In genomic region chr1:235648954-235649721, GRCh38 we compare ENCODE assay signal across 8 cellular contexts. TPM values are rescaled to one million over a fixed set of nuclear protein-coding genes. Genes with fewer than 3 reads are reported as not detected.
DNase-seq lines count a peak whose midpoint lies in the region; ATAC-seq and TF ChIP-seq lines count a peak whose summit lies in the region.

No MANE protein-coding gene starts in this region.

- ATAC-seq in HG03108 (IDR thresholded peaks at IDR 0.05; ENCODE audit: unreplicated experiment) (peak; percentile 55), SK-N-SH treated with all-trans-retinoic acid at 6 μM for 48 hours (peak; percentile 89), left ventricle myocardium superior (peak; percentile 88), HG03342 (IDR thresholded peaks at IDR 0.05; ENCODE audit: unreplicated experiment) (no peak)

- H3K4me3 ChIP-seq in adipocyte (ENCODE audit: low read length): peak overlapping the region; percentile 45
- H3K4me3 ChIP-seq in retinal pigment epithelial cell (ENCODE audit: low read length): peak overlapping the region; percentile 34

- no peaks in the 10 kb centered on the region for H3K9me3 ChIP-seq in adipocyte (ENCODE audit: control insufficient read depth, low read length)

- peaks cover 11% of the 10 kb centered on the region for H3K4me1 ChIP-seq in adipocyte (ENCODE audit: control insufficient read depth, insufficient read depth, low read length)

- no peaks in the 10 kb centered on the region for H3K36me3 ChIP-seq in adipocyte (ENCODE audit: control insufficient read depth, insufficient read depth, low read length, severe bottlenecking)

- DNase-seq in NCI-H1417 (lab: John Stamatoyannopoulos, UW) (peak; percentile 33 to 89 (median 85)), NCI-H1417 treated with DMSO at 0.1 percent for 48 hours (lab: John Stamatoyannopoulos, UW) (no peak), adipocyte (ENCODE audit: low read depth) (peak; percentile 87), left ventricle myocardium superior (peak; percentile 59), retinal pigment epithelial cell (ENCODE audit: low read depth) (no peak)

- TF ChIP-seq CTCF in retinal pigment epithelial cell (conservative IDR thresholded peaks at IDR 0.05; ENCODE audit: low read depth, low read length): no peak

- intact Hi-C loops in left ventricle myocardium superior (cut with micrococcal nuclease): no loop called here

- H3K27me3 ChIP-seq in adipocyte (replicated peaks; ENCODE audit: control insufficient read depth, insufficient read depth, low read length): peaks cover 41% of the 10 kb centered on the region

- no peak overlapping the region for H3K9ac ChIP-seq in adipocyte (ENCODE audit: low read length)

TF ChIP-seq in SK-N-SH treated with all-trans-retinoic acid at 6 μM for 48 hours, 23 proteins besides CTCF, POLR2A, EP300 and RAD21:
- TF ChIP-seq RARB (CRISPR knock-in tag; IDR thresholded peaks at IDR 0.05) (0 out of 2 replicates have a peak, but pooled peaks have one; percentile 22), BACH2 (CRISPR knock-in tag; IDR thresholded peaks at IDR 0.05; ENCODE audit: borderline replicate concordance) (no peak), PATZ1 (CRISPR knock-in tag; IDR thresholded peaks at IDR 0.05; ENCODE audit: borderline replicate concordance) (no peak), OSR1 (CRISPR knock-in tag; IDR thresholded peaks at IDR 0.05) (peak; percentile 41; the same call in 1 of the 2 replicates)
TF ChIP-seq in SK-N-SH treated with all-trans-retinoic acid at 6 μM for 48 hours: peak in this region for 2.

RNA-seq across cellular contexts. Expression of gene GNG4, which starts 0.4 kb away (rescaled TPM):
- total RNA-seq in left ventricle myocardium superior: not detected

Comparison
In these comparisons a context has a peak if more than half of its experiments do, and no peak if none do; other contexts are left out.
1. DNase-seq: peak in NCI-H1417 (3 of 3), adipocyte (single experiment) and left ventricle myocardium superior (single experiment); none in NCI-H1417 treated with DMSO at 0.1 percent for 48 hours (single experiment) and retinal pigment epithelial cell (single experiment).